ENCODE assay signal across 21 cellular contexts in the genomic region with DNA sequence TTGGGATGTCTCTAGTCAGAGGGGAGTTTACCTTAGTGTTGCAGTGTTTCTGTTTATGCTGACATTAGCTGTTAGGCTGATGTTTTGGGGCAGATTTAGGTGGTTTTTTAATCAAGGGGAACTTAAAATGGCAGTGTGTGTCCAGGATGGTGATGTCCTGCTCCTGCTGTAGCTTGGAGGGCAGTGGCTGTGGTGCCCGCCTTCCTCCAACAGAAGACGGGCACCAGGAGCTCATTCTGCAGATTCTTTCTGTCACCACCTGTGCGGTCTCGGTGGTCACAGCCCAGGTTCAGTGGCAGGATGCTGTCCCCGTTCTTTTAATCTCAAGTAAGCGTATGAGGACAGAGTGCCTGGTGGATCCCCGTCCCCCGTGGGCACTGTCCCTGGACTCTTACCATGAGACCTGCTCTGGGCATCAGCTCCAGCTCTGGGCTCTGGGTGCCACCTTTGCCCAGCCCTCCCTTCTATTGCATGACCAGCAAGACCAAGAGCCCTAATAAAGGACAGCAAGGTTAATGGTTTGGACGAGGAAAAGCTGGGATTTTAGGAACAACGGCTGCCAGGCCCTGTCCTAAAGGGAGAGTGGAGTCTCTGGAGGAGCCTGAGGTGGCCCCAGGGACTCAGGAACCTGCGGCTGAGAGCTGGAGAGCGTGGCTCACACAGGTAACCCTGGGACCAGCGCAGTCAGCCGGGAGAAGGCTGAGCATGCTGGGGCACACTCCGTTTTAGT.
DNase-seq lines count a peak whose midpoint lies in the region; ATAC-seq and TF ChIP-seq lines count a peak whose summit lies in the region.
"Had no signal": no experiment of that assay in that cellular context is flagged by ENCODE, and none has a peak within 500 bp of the region (broad histone marks: within the 10 kb centered on the region; RNA-seq: fewer than 3 reads in every experiment).

No MANE protein-coding gene starts in this region.

- H3K4me3 Mint-ChIP-seq in activated CD8-positive, alpha-beta memory T cell treated with anti-CD3 and anti-CD28 coated beads, Interleukin-2, amount 10 ng/mL, durations not matched to agents 7 days and 5 days, result no peak overlapping the region
- H3K4me3 Mint-ChIP-seq in HFFc6, result no peak overlapping the region
- H3K4me3 Mint-ChIP-seq: activated naive CD4-positive, alpha-beta T cell treated with anti-CD3 and anti-CD28 coated beads, Interleukin-2, amount 50 U/mL, for 24 hours; activated T-cell treated with anti-CD3 and anti-CD28 coated beads, Interleukin-2, amount 50 U/mL, for 72 hours; B cell; central memory CD8-positive, alpha-beta T cell; stimulated activated naive CD8-positive, alpha-beta T cell treated with anti-CD3 and anti-CD28 coated beads, Interleukin-15, Interleukin-2, amounts not matched to agents 100 ng/mL and 50 ng/mL, for 24 hours had no signal

- no peaks in the 10 kb centered on the region for H3K36me3 Mint-ChIP-seq in activated CD8-positive, alpha-beta memory T cell treated with anti-CD3 and anti-CD28 coated beads, Interleukin-2, amount 10 ng/mL, durations not matched to agents 7 days and 5 days
- peaks cover 6% of the 10 kb centered on the region; the same call in 1 of the 2 replicates for H3K36me3 Mint-ChIP-seq in HFFc6 (ENCODE audit: low read depth)
- H3K36me3 Mint-ChIP-seq: activated naive CD4-positive, alpha-beta T cell treated with anti-CD3 and anti-CD28 coated beads, Interleukin-2, amount 50 U/mL, for 24 hours had no signal

- H3K27me3 Mint-ChIP-seq in activated CD8-positive, alpha-beta memory T cell treated with anti-CD3 and anti-CD28 coated beads, Interleukin-2, amount 10 ng/mL, durations not matched to agents 7 days and 5 days, result peaks cover 3% of the 10 kb centered on the region
- no peaks in the 10 kb centered on the region; the same call in 1 of the 2 replicates for H3K27me3 Mint-ChIP-seq in HFFc6 (ENCODE audit: insufficient read depth)
- H3K27me3 Mint-ChIP-seq: activated naive CD4-positive, alpha-beta T cell treated with anti-CD3 and anti-CD28 coated beads, Interleukin-2, amount 50 U/mL, for 24 hours; B cell had no signal

- H3K9me3 Mint-ChIP-seq in activated CD8-positive, alpha-beta memory T cell treated with anti-CD3 and anti-CD28 coated beads, Interleukin-2, amount 10 ng/mL, durations not matched to agents 7 days and 5 days (ENCODE audit: low read depth), result no peaks in the 10 kb centered on the region
- peaks cover 57% of the 10 kb centered on the region for H3K9me3 Mint-ChIP-seq in HFFc6
- H3K9me3 Mint-ChIP-seq: activated naive CD4-positive, alpha-beta T cell treated with anti-CD3 and anti-CD28 coated beads, Interleukin-2, amount 50 U/mL, for 24 hours; activated T-cell treated with anti-CD3 and anti-CD28 coated beads, Interleukin-2, amount 50 U/mL, for 72 hours; central memory CD8-positive, alpha-beta T cell; stimulated activated naive CD8-positive, alpha-beta T cell treated with anti-CD3 and anti-CD28 coated beads, Interleukin-15, Interleukin-2, amounts not matched to agents 100 ng/mL and 50 ng/mL, for 24 hours had no signal

- intact Hi-C loops in psoas muscle (cut with DNase I) (loop anchor here in 1 of 2 donors (10.0 kb wide), 1 partner anchor 556 kb away; no protein-coding TSS in a partner anchor), esophagus muscularis mucosa (cut with DNase I) (loop anchor here (10.0 kb wide), 2 partner anchors 116 to 326 kb away; a partner anchor contains a TSS)

- ATAC-seq in activated CD8-positive, alpha-beta memory T cell treated with anti-CD3 and anti-CD28 coated beads, Interleukin-2, amount 10 ng/mL, durations not matched to agents 7 days and 5 days, result no peak
- no peak; the same call in 2 of the 3 replicates for ATAC-seq in RWPE2 (ENCODE audit: low read depth)
- ATAC-seq in psoas muscle, result peak; percentile 69 to 85 (median 80)
- no peak for ATAC-seq in HG02840 (IDR thresholded peaks at IDR 0.05; ENCODE audit: low FRiP score, unreplicated experiment)

- no peaks in the 10 kb centered on the region for H3K27me3 ChIP-seq in RWPE2 (ENCODE audit: insufficient read depth, poor library complexity, severe bottlenecking)
- H3K27me3 ChIP-seq in right atrium auricular region, result no peaks in the 10 kb centered on the region
- no peaks in the 10 kb centered on the region for H3K27me3 ChIP-seq in psoas muscle (ENCODE audit: insufficient read depth in 3 of 3, low read length in 2 of 3)
- H3K27me3 ChIP-seq in esophagus muscularis mucosa, result no peaks in the 10 kb centered on the region
- H3K27me3 ChIP-seq: transverse colon had no signal

- no peaks in the 10 kb centered on the region for H3K9me3 ChIP-seq in RWPE2 (ENCODE audit: severe bottlenecking)
- no peaks in the 10 kb centered on the region for H3K9me3 ChIP-seq in right atrium auricular region
- H3K9me3 ChIP-seq in psoas muscle, result no peaks in the 10 kb centered on the region
- no peaks in the 10 kb centered on the region for H3K9me3 ChIP-seq in esophagus muscularis mucosa
- H3K9me3 ChIP-seq: transverse colon had no signal

- DNase-seq in activated CD8-positive, alpha-beta memory T cell treated with anti-CD3 and anti-CD28 coated beads, Interleukin-2, amount 10 ng/mL, durations not matched to agents 7 days and 5 days, result peak; percentile 19
- no peak for DNase-seq in activated CD8-positive, alpha-beta memory T cell treated with anti-CD3 and anti-CD28 coated beads, Interleukin-2, amount 50 U/mL, for 4 hours
- peak; percentile 26 for DNase-seq in RWPE2 (ENCODE audit: low spot score)
- DNase-seq in right atrium auricular region (ENCODE audit: low spot score), result peak; percentile 42
- DNase-seq in psoas muscle, result no peak
- DNase-seq in esophagus muscularis mucosa (ENCODE audit: extremely low spot score), result no peak
- no peak for DNase-seq in HFFc6
- DNase-seq: activated CD4-positive, alpha-beta T cell treated with anti-CD3 and anti-CD28 coated beads, Interleukin-2, amount 50 U/mL, for 4 hours; activated T-cell treated with anti-CD3 and anti-CD28 coated beads, Interleukin-2, amount 50 U/mL, for 72 hours; DMS79; KG1; NCI-H1092; NCI-H446 treated with DMSO at 0.1 percent for 48 hours; stimulated activated CD4-positive, alpha-beta T cell treated with anti-CD3 and anti-CD28 coated beads, Interleukin-4, amount 100 ng/mL, for 1 hour; transverse colon had no signal

- TF ChIP-seq CTCF in RWPE2 (IDR thresholded peaks at IDR 0.05; ENCODE audit: poor library complexity, severe bottlenecking) (peak; percentile 12), right atrium auricular region (IDR thresholded peaks at IDR 0.05) (no peak), psoas muscle (IDR thresholded peaks at IDR 0.05) (no peak), esophagus muscularis mucosa (IDR thresholded peaks at IDR 0.05) (no peak), HFFc6 (IDR thresholded peaks at IDR 0.05) (no peak)

- H3K27ac ChIP-seq in RWPE2 (ENCODE audit: poor library complexity, severe bottlenecking), result no peak overlapping the region
- no peak overlapping the region for H3K27ac ChIP-seq in right atrium auricular region
- H3K27ac ChIP-seq in psoas muscle, result no peak overlapping the region
- no peak overlapping the region for H3K27ac ChIP-seq in esophagus muscularis mucosa (replicated peaks in 1 of 4)
- H3K27ac ChIP-seq: dorsolateral prefrontal cortex, transverse colon had no signal

- WGBS in psoas muscle, 3 donors, result 69 to 75% (median 72%) methylated on average over 15 of the region's 15 CpGs
- 91% methylated on average over 15 of the region's 15 CpGs for WGBS in esophagus muscularis mucosa

- CTCF ChIA-PET in activated CD8-positive, alpha-beta memory T cell treated with anti-CD3 and anti-CD28 coated beads, Interleukin-2, amount 10 ng/mL, durations not matched to agents 7 days and 5 days (lab: Charles Lee), result no interaction called here

- no peak for TF ChIP-seq EP300 in esophagus muscularis mucosa (IDR thresholded peaks at IDR 0.05)

- no peaks in the 10 kb centered on the region for H3K4me1 ChIP-seq in RWPE2 (ENCODE audit: insufficient read depth, poor library complexity, severe bottlenecking)
- H3K4me1 ChIP-seq in right atrium auricular region, result no peaks in the 10 kb centered on the region
- H3K4me1 ChIP-seq in psoas muscle, result no peaks in the 10 kb centered on the region
- no peaks in the 10 kb centered on the region for H3K4me1 ChIP-seq in esophagus muscularis mucosa
- H3K4me1 ChIP-seq: transverse colon had no signal

- H3K27ac Mint-ChIP-seq in activated CD8-positive, alpha-beta memory T cell treated with anti-CD3 and anti-CD28 coated beads, Interleukin-2, amount 10 ng/mL, durations not matched to agents 7 days and 5 days, result no peak overlapping the region
- no peak overlapping the region for H3K27ac Mint-ChIP-seq in HFFc6
- H3K27ac Mint-ChIP-seq: activated naive CD4-positive, alpha-beta T cell treated with anti-CD3 and anti-CD28 coated beads, Interleukin-2, amount 50 U/mL, for 24 hours; activated T-cell treated with anti-CD3 and anti-CD28 coated beads, Interleukin-2, amount 50 U/mL, for 72 hours; B cell; stimulated activated naive CD8-positive, alpha-beta T cell treated with anti-CD3 and anti-CD28 coated beads, Interleukin-15, Interleukin-2, amounts not matched to agents 100 ng/mL and 50 ng/mL, for 24 hours had no signal

- H3K4me3 ChIP-seq in RWPE2 (ENCODE audit: severe bottlenecking) (no peak overlapping the region), right atrium auricular region (no peak overlapping the region), psoas muscle (no peak overlapping the region), esophagus muscularis mucosa (no peak overlapping the region)
- H3K4me3 ChIP-seq: dorsolateral prefrontal cortex, transverse colon had no signal

- no peaks in the 10 kb centered on the region for H3K4me1 Mint-ChIP-seq in activated CD8-positive, alpha-beta memory T cell treated with anti-CD3 and anti-CD28 coated beads, Interleukin-2, amount 10 ng/mL, durations not matched to agents 7 days and 5 days
- no peaks in the 10 kb centered on the region for H3K4me1 Mint-ChIP-seq in HFFc6 (ENCODE audit: low read depth)
- H3K4me1 Mint-ChIP-seq: activated naive CD4-positive, alpha-beta T cell treated with anti-CD3 and anti-CD28 coated beads, Interleukin-2, amount 50 U/mL, for 24 hours; central memory CD8-positive, alpha-beta T cell had no signal

- TF ChIP-seq POLR2A in esophagus muscularis mucosa (IDR thresholded peaks at IDR 0.05; ENCODE audit: low read depth), result no peak

- H3K36me3 ChIP-seq in RWPE2 (ENCODE audit: low read depth), result no peaks in the 10 kb centered on the region
- H3K36me3 ChIP-seq in right atrium auricular region, result no peaks in the 10 kb centered on the region
- H3K36me3 ChIP-seq in psoas muscle (ENCODE audit: insufficient read depth in 1 of 2, low read depth in 1 of 2), result no peaks in the 10 kb centered on the region
- H3K36me3 ChIP-seq in esophagus muscularis mucosa, result no peaks in the 10 kb centered on the region
- H3K36me3 ChIP-seq: transverse colon had no signal

Comparison
In these comparisons a context has a peak if more than half of its experiments do, and no peak if none do; other contexts are left out.
1. DNase-seq: peak in activated CD8-positive, alpha-beta memory T cell treated with anti-CD3 and anti-CD28 coated beads, Interleukin-2, amount 10 ng/mL, durations not matched to agents 7 days and 5 days (single experiment), RWPE2 (single experiment) and right atrium auricular region (single experiment); none in activated CD8-positive, alpha-beta memory T cell treated with anti-CD3 and anti-CD28 coated beads, Interleukin-2, amount 50 U/mL, for 4 hours (single experiment), psoas muscle (0 of 2), esophagus muscularis mucosa (single experiment) and HFFc6 (single experiment).
2. ATAC-seq: peak in psoas muscle (4 of 4); none in activated CD8-positive, alpha-beta memory T cell treated with anti-CD3 and anti-CD28 coated beads, Interleukin-2, amount 10 ng/mL, durations not matched to agents 7 days and 5 days (single experiment), RWPE2 (single experiment) and HG02840 (single experiment).